8 cellular contexts compared by ENCODE assay signal in genomic region chr2:159614534-159615186, GRCh38. TPM values are rescaled to one million over a fixed set of nuclear protein-coding genes. Genes with fewer than 3 reads are reported as not detected.
DNase-seq lines count a peak whose midpoint lies in the region; ATAC-seq and TF ChIP-seq lines count a peak whose summit lies in the region.

No MANE protein-coding gene starts in this region.

- peaks cover 14% of the 10 kb centered on the region for H3K27me3 Mint-ChIP-seq in memory B cell

- peaks cover 14% of the 10 kb centered on the region for H3K4me1 Mint-ChIP-seq in memory B cell

- H3K4me3 ChIP-seq in GM06990 (replicated peaks; ENCODE audit: low read depth, low read length), result peak overlapping the region; percentile 87
- peak overlapping the region; percentile 72 to 74 for H3K4me3 ChIP-seq in cardiac fibroblast (replicated peaks in 1 of 2; ENCODE audit: low read depth in 2 of 2, low read length in 2 of 2)
- peak overlapping the region; percentile 56 to 88 for H3K4me3 ChIP-seq in uterus

- peak in 1 of 2 donors; percentile 8 for TF ChIP-seq POLR2A in uterus (IDR thresholded peaks at IDR 0.05)

- no peaks in the 10 kb centered on the region for H3K9me3 Mint-ChIP-seq in memory B cell

- peak overlapping the region; percentile 95 for H3K4me3 Mint-ChIP-seq in memory B cell

- DNase-seq in GM06990 (ENCODE audit: extremely low read depth, insufficient read length), result no peak
- peak; percentile 41 for DNase-seq in NCI-H2029 (lab: John Stamatoyannopoulos, UW)
- DNase-seq in cardiac fibroblast (ENCODE audit: low read depth in 2 of 2), result no peak
- no peak for DNase-seq in memory B cell (ENCODE audit: low spot score in 2 of 2)
- no peak for DNase-seq in uterus
- no peak for DNase-seq in middle frontal gyrus (ENCODE audit: extremely low spot score, low spot score)
- DNase-seq in SKM-1 (lab: John Stamatoyannopoulos, UW; ENCODE audit: unreplicated experiment), result no peak
- no peak for DNase-seq in NCI-H82 (lab: John Stamatoyannopoulos, UW)

- H3K27ac ChIP-seq in uterus, result peak overlapping the region; percentile 95 to 99

- H3K4me1 ChIP-seq in uterus, result no peaks in the 10 kb centered on the region

- no peaks in the 10 kb centered on the region for H3K9me3 ChIP-seq in uterus

- H3K27me3 ChIP-seq in GM06990 (replicated peaks; ENCODE audit: control insufficient read depth, insufficient read depth, low read length) (no peaks in the 10 kb centered on the region), uterus (no peaks in the 10 kb centered on the region)

- no peaks in the 10 kb centered on the region for H3K36me3 Mint-ChIP-seq in memory B cell

- peak overlapping the region; percentile 91 for H3K27ac Mint-ChIP-seq in memory B cell

- no peak for ATAC-seq in memory B cell (ENCODE audit: low read depth)

- intact Hi-C loops in uterus (cut with DNase I; ENCODE audit: low total_unique reads), result no loop called here

- no peak for TF ChIP-seq CTCF in GM06990 (IDR thresholded peaks at IDR 0.05; ENCODE audit: insufficient read depth, low read length, poor library complexity, severe bottlenecking)
- no peak for TF ChIP-seq CTCF in cardiac fibroblast (IDR thresholded peaks at IDR 0.05; ENCODE audit: low read depth, low read length)
- TF ChIP-seq CTCF in uterus (IDR thresholded peaks at IDR 0.05), result no peak

- no peaks in the 10 kb centered on the region for H3K36me3 ChIP-seq in GM06990 (ENCODE audit: control insufficient read depth, insufficient read depth, low read length)
- H3K36me3 ChIP-seq in uterus, result no peaks in the 10 kb centered on the region

RNA-seq across cellular contexts. Expression of gene BAZ2B, which starts 1.7 kb away (rescaled TPM):
- total RNA-seq in uterus, result 100 to 1,000 TPM in 3 of 4 donors, 10 to 100 TPM in 1; 94.5 to 237 (median 145) TPM
